Comparison of ENCODE assay signal across 33 cellular contexts in the genomic region with DNA sequence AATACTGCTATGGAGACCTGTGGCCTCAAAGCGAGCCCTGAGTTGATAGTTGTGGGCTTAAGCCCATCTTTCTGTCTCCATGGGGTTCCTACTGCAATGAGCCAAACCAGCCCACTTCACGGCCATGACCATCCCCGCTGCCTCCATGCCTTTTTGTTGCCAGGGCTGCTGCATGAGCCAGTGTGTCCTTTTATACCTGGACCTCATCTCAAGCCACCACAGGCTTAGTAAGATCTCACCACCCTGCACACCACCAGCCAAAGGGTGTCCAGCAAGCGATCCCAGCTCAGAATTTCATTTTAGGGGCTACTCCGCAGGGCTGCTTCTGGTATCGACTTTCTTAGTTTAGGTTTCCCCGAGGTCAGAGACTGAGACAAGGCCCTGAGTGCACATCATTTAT. TPM values are rescaled to one million over a fixed set of nuclear protein-coding genes. Genes with fewer than 3 reads are reported as not detected.
"Had no signal": no experiment of that assay in that cellular context is flagged by ENCODE, and none has a peak within 500 bp of the region (broad histone marks: within the 10 kb centered on the region; RNA-seq: fewer than 3 reads in every experiment).

No MANE protein-coding gene starts in this region.

- H3K9me3 ChIP-seq: ascending aorta had no signal

- H3K27ac Mint-ChIP-seq: activated B cell treated with CpG ODN at 0.5 μM for 24 hours; activated CD4-positive, alpha-beta memory T cell treated with anti-CD3 and anti-CD28 coated beads for 36 hours; activated CD4-positive, alpha-beta T cell treated with anti-CD3 and anti-CD28 coated beads, Interleukin-2, amount 10 ng/mL, durations not matched to agents 24 days and 14 days; activated CD8-positive, alpha-beta T cell treated with anti-CD3 and anti-CD28 coated beads for 36 hours; activated naive CD4-positive, alpha-beta T cell treated with anti-CD3 and anti-CD28 coated beads, Interleukin-2, amount 10 ng/mL, durations not matched to agents 7 days and 5 days; activated naive CD4-positive, alpha-beta T cell treated with anti-CD3 and anti-CD28 coated beads, Interleukin-2, amount 50 U/mL, for 24 hours; activated naive CD8-positive, alpha-beta T cell; activated naive CD8-positive, alpha-beta T cell treated with anti-CD3 and anti-CD28 coated beads, Interleukin-2, amount 10 ng/mL, durations not matched to agents 7 days and 5 days; activated naive CD8-positive, alpha-beta T cell treated with anti-CD3 and anti-CD28 coated beads, Interleukin-2, amount 50 U/mL, for 24 hours; activated T-cell treated with anti-CD3 and anti-CD28 coated beads, Interleukin-2, amount 50 U/mL, for 24 hours; activated T-helper 2 cell treated with anti-CD3 and anti-CD28 coated beads, Interferon-gamma antibody, Interleukin-2, Interleukin-4, amounts not matched to agents 10 μg/mL and 5 μg/mL and 100 μg/mL, durations not matched to agents 14 hours and 24 hours and 36 hours; T-cell; T-helper 2 cell treated with Interferon-gamma antibody and Interleukin-4, amounts not matched to agents 5 μg/mL and 100 μg/mL, for 36 hours had no signal

- H3K27me3 Mint-ChIP-seq: activated CD4-positive, alpha-beta memory T cell treated with anti-CD3 and anti-CD28 coated beads for 36 hours; activated CD4-positive, alpha-beta T cell treated with anti-CD3 and anti-CD28 coated beads, Interleukin-2, amount 10 ng/mL, durations not matched to agents 24 days and 14 days; activated CD8-positive, alpha-beta T cell treated with anti-CD3 and anti-CD28 coated beads for 36 hours; activated naive CD4-positive, alpha-beta T cell treated with anti-CD3 and anti-CD28 coated beads, Interleukin-2, amount 50 U/mL, for 24 hours; activated naive CD8-positive, alpha-beta T cell treated with anti-CD3 and anti-CD28 coated beads, Interleukin-2, amount 10 ng/mL, durations not matched to agents 7 days and 5 days; activated T-cell treated with anti-CD3 and anti-CD28 coated beads, Interleukin-2, amount 50 U/mL, for 24 hours had no signal

- H3K27me3 ChIP-seq: ascending aorta had no signal

- H3K4me3 Mint-ChIP-seq: activated B cell treated with CpG ODN at 0.5 μM for 24 hours; activated CD4-positive, alpha-beta memory T cell treated with anti-CD3 and anti-CD28 coated beads for 36 hours; activated CD4-positive, alpha-beta T cell treated with anti-CD3 and anti-CD28 coated beads, Interleukin-2, amount 10 ng/mL, durations not matched to agents 24 days and 14 days; activated CD8-positive, alpha-beta T cell treated with anti-CD3 and anti-CD28 coated beads for 36 hours; activated naive CD4-positive, alpha-beta T cell treated with anti-CD3 and anti-CD28 coated beads, Interleukin-2, amount 10 ng/mL, durations not matched to agents 7 days and 5 days; activated naive CD4-positive, alpha-beta T cell treated with anti-CD3 and anti-CD28 coated beads, Interleukin-2, amount 50 U/mL, for 24 hours; activated naive CD8-positive, alpha-beta T cell; activated naive CD8-positive, alpha-beta T cell treated with anti-CD3 and anti-CD28 coated beads, Interleukin-2, amount 10 ng/mL, durations not matched to agents 7 days and 5 days; activated naive CD8-positive, alpha-beta T cell treated with anti-CD3 and anti-CD28 coated beads, Interleukin-2, amount 50 U/mL, for 24 hours; activated T-cell treated with anti-CD3 and anti-CD28 coated beads, Interleukin-2, amount 50 U/mL, for 24 hours; brain; T-cell; T-helper 2 cell treated with Interferon-gamma antibody and Interleukin-4, amounts not matched to agents 5 μg/mL and 100 μg/mL, for 36 hours had no signal

- H3K4me3 ChIP-seq: ascending aorta had no signal

- ATAC-seq: activated CD8-positive, alpha-beta T cell treated with anti-CD3 and anti-CD28 coated beads for 36 hours; activated naive CD8-positive, alpha-beta T cell treated with anti-CD3 and anti-CD28 coated beads, Interleukin-2, amount 50 U/mL, for 24 hours; T-cell had no signal

- H3K4me1 ChIP-seq: ascending aorta had no signal

- H3K4me1 Mint-ChIP-seq: activated CD4-positive, alpha-beta T cell treated with anti-CD3 and anti-CD28 coated beads, Interleukin-2, amount 10 ng/mL, durations not matched to agents 24 days and 14 days; activated naive CD8-positive, alpha-beta T cell treated with anti-CD3 and anti-CD28 coated beads, Interleukin-2, amount 10 ng/mL, durations not matched to agents 7 days and 5 days had no signal

- H3K36me3 ChIP-seq: ascending aorta had no signal

- H3K36me3 Mint-ChIP-seq: activated CD4-positive, alpha-beta memory T cell treated with anti-CD3 and anti-CD28 coated beads for 36 hours; activated naive CD4-positive, alpha-beta T cell treated with anti-CD3 and anti-CD28 coated beads, Interleukin-2, amount 10 ng/mL, durations not matched to agents 7 days and 5 days; activated naive CD4-positive, alpha-beta T cell treated with anti-CD3 and anti-CD28 coated beads, Interleukin-2, amount 50 U/mL, for 24 hours; activated naive CD8-positive, alpha-beta T cell; activated naive CD8-positive, alpha-beta T cell treated with anti-CD3 and anti-CD28 coated beads, Interleukin-2, amount 10 ng/mL, durations not matched to agents 7 days and 5 days; brain; T-cell had no signal

- H3K27ac ChIP-seq: ascending aorta, VCaP had no signal

- DNase-seq: activated B cell treated with CpG ODN at 0.5 μM for 24 hours; activated CD4-positive, alpha-beta memory T cell treated with anti-CD3 and anti-CD28 coated beads for 36 hours; activated CD4-positive, alpha-beta T cell treated with anti-CD3 and anti-CD28 coated beads for 4 hours; activated CD4-positive, alpha-beta T cell treated with anti-CD3 and anti-CD28 coated beads, Interleukin-2, amount 10 ng/mL, durations not matched to agents 24 days and 14 days; activated CD4-positive, alpha-beta T cell treated with anti-CD3 and anti-CD28 coated beads, Interleukin-2, amount 50 U/mL, for 1 hour; activated CD4-positive, alpha-beta T cell treated with anti-CD3 and anti-CD28 coated beads, Interleukin-2, amount 50 U/mL, for 4 hours; activated CD4-positive, CD25-positive, alpha-beta regulatory T cell treated with anti-CD3 and anti-CD28 coated beads, Interleukin-2, amount 50 U/mL, for 72 hours; activated CD8-positive, alpha-beta memory T cell treated with anti-CD3 and anti-CD28 coated beads, Interleukin-2, amount 50 U/mL, for 4 hours; activated CD8-positive, alpha-beta T cell treated with anti-CD3 and anti-CD28 coated beads for 36 hours; activated effector memory CD4-positive, alpha-beta T cell treated with Interleukin-2 at 50 U/mL for 16 hours; activated gamma-delta T cell; activated naive CD4-positive, alpha-beta T cell treated with anti-CD3 and anti-CD28 coated beads, Interleukin-2, amount 10 ng/mL, durations not matched to agents 7 days and 5 days; activated naive CD4-positive, alpha-beta T cell treated with Interleukin-2 at 50 U/mL for 16 hours; activated naive CD8-positive, alpha-beta T cell treated with anti-CD3 and anti-CD28 coated beads, Interleukin-2, amount 10 ng/mL, durations not matched to agents 7 days and 5 days; activated naive CD8-positive, alpha-beta T cell treated with anti-CD3 and anti-CD28 coated beads, Interleukin-2, amount 50 U/mL, for 24 hours; activated T-cell treated with anti-CD3 and anti-CD28 coated beads, Interleukin-2, amount 50 U/mL, for 24 hours; activated T-cell treated with anti-CD3 and anti-CD28 coated beads, Interleukin-2, amount 50 U/mL, for 48 hours; amygdala; anterior cingulate cortex; central memory CD4-positive, alpha-beta T cell; T-cell; T-helper 2 cell; T-helper 9 cell had no signal

RNA-seq across cellular contexts. Expression of a gene that starts 8.3 kb away (rescaled TPM):
- total RNA-seq: activated B cell treated with CpG ODN at 0.5 μM for 24 hours; activated CD4-positive, alpha-beta memory T cell treated with anti-CD3 and anti-CD28 coated beads for 36 hours; activated CD4-positive, alpha-beta T cell treated with anti-CD3 and anti-CD28 coated beads, Interleukin-2, amount 10 ng/mL, durations not matched to agents 24 days and 14 days; activated CD8-positive, alpha-beta memory T cell treated with anti-CD3 and anti-CD28 coated beads for 36 hours; activated CD8-positive, alpha-beta T cell treated with anti-CD3 and anti-CD28 coated beads for 36 hours; activated naive CD8-positive, alpha-beta T cell treated with anti-CD3 and anti-CD28 coated beads, Interleukin-2, amount 10 ng/mL, durations not matched to agents 7 days and 5 days; activated T-helper 2 cell treated with anti-CD3 and anti-CD28 coated beads, Interferon-gamma antibody, Interleukin-2, Interleukin-4, amounts not matched to agents 10 μg/mL and 5 μg/mL and 100 μg/mL, durations not matched to agents 14 hours and 24 hours and 36 hours; ascending aorta; cardiac septum; T-cell; T-helper 1 cell treated with Interleukin-12 subunit alpha and Interleukin-12 subunit beta and Interleukin-4 antibody, amounts not matched to agents 30 ng/mL and 1 ng/mL, for 36 hours had no signal

RNA-seq across cellular contexts. Expression of a gene that starts 43.2 kb away (rescaled TPM):
- total RNA-seq: activated B cell treated with CpG ODN at 0.5 μM for 24 hours; activated CD4-positive, alpha-beta memory T cell treated with anti-CD3 and anti-CD28 coated beads for 36 hours; activated CD4-positive, alpha-beta T cell treated with anti-CD3 and anti-CD28 coated beads, Interleukin-2, amount 10 ng/mL, durations not matched to agents 24 days and 14 days; activated CD8-positive, alpha-beta memory T cell treated with anti-CD3 and anti-CD28 coated beads for 36 hours; activated CD8-positive, alpha-beta T cell treated with anti-CD3 and anti-CD28 coated beads for 36 hours; activated T-helper 2 cell treated with anti-CD3 and anti-CD28 coated beads, Interferon-gamma antibody, Interleukin-2, Interleukin-4, amounts not matched to agents 10 μg/mL and 5 μg/mL and 100 μg/mL, durations not matched to agents 14 hours and 24 hours and 36 hours; T-helper 1 cell treated with Interleukin-12 subunit alpha and Interleukin-12 subunit beta and Interleukin-4 antibody, amounts not matched to agents 30 ng/mL and 1 ng/mL, for 36 hours had no signal
